Comparison of ENCODE assay signal across 26 cellular contexts in the genomic region with DNA sequence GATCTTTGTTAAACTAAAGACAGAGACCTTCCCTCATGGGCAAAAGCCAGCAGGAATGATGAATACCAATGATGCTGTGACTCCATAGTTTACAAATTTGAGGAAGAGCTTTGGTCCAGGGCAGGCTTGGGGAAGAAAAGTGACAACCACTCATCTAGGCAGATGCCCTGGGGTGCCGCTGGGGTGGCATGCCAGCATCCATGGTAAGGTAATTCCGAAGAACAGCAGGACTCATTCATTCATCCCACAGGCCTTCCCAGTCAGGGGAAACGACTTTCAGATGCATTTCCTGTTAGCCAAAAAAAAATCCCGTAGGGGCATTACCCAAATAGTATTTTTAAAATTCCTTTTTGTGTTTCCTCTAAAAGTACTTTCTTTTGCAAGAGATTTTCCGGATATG.
"Had no signal": no experiment of that assay in that cellular context is flagged by ENCODE, and none has a peak within 500 bp of the region (broad histone marks: within the 10 kb centered on the region; RNA-seq: fewer than 3 reads in every experiment).

No MANE protein-coding gene starts in this region.

- H3K27ac Mint-ChIP-seq: activated CD4-positive, alpha-beta memory T cell treated with anti-CD3 and anti-CD28 coated beads for 36 hours; activated CD4-positive, alpha-beta T cell treated with anti-CD3 and anti-CD28 coated beads, Interleukin-2, amount 10 ng/mL, durations not matched to agents 7 days and 5 days; activated naive CD4-positive, alpha-beta T cell treated with anti-CD3 and anti-CD28 coated beads for 36 hours; activated naive CD8-positive, alpha-beta T cell had no signal

- DNase-seq: activated CD4-positive, alpha-beta memory T cell treated with anti-CD3 and anti-CD28 coated beads for 36 hours; activated CD4-positive, alpha-beta T cell treated with anti-CD3 and anti-CD28 coated beads, Interleukin-2, amount 10 ng/mL, durations not matched to agents 7 days and 5 days; activated CD4-positive, CD25-positive, alpha-beta regulatory T cell; activated CD8-positive, alpha-beta memory T cell treated with anti-CD3 and anti-CD28 coated beads for 24 hours; activated effector memory CD4-positive, alpha-beta T cell treated with anti-CD3 and anti-CD28 coated beads, Interleukin-2, amount 50 U/mL, for 16 hours; activated naive CD4-positive, alpha-beta T cell treated with anti-CD3 and anti-CD28 coated beads for 36 hours; activated T-cell treated with anti-CD3 and anti-CD28 coated beads, Interleukin-2, amount 50 U/mL, for 4 hours; amygdala; brain microvascular endothelial cell; cerebellar nuclear complex; MG63; MV-4-11; NCI-H1092 treated with DMSO at 0.1 percent for 48 hours; NCI-H1417 treated with DMSO at 0.1 percent for 48 hours; NCI-H1694; NCI-H2029; NCI-H2107; NCI-H2171 treated with DMSO at 0.1 percent for 48 hours; NCI-H226; NCI-H510A treated with DMSO at 0.1 percent for 48 hours; PC-3; SK-N-SH had no signal

- H3K9me3 ChIP-seq: SK-N-SH had no signal

- H3K36me3 ChIP-seq: brain microvascular endothelial cell, cardiac muscle cell, MG63 had no signal

- H3K27ac ChIP-seq: cardiac muscle cell, VCaP had no signal

- H3K4me3 Mint-ChIP-seq: activated CD4-positive, alpha-beta memory T cell treated with anti-CD3 and anti-CD28 coated beads for 36 hours; activated CD4-positive, alpha-beta T cell treated with anti-CD3 and anti-CD28 coated beads, Interleukin-2, amount 10 ng/mL, durations not matched to agents 7 days and 5 days; activated naive CD4-positive, alpha-beta T cell treated with anti-CD3 and anti-CD28 coated beads for 36 hours; activated naive CD8-positive, alpha-beta T cell; activated T-cell treated with anti-CD3 and anti-CD28 coated beads, Interleukin-2, amount 50 U/mL, for 4 hours had no signal

- H3K9ac ChIP-seq: SK-N-SH had no signal

- H3K4me3 ChIP-seq: cardiac muscle cell, MG63 had no signal

- H3K36me3 Mint-ChIP-seq: activated CD4-positive, alpha-beta memory T cell treated with anti-CD3 and anti-CD28 coated beads for 36 hours; activated naive CD8-positive, alpha-beta T cell had no signal

- ATAC-seq: activated T-cell treated with anti-CD3 and anti-CD28 coated beads, Interleukin-2, amount 50 U/mL, for 4 hours; PC-3; Right ventricle myocardium inferior had no signal

- H3K27me3 ChIP-seq: brain microvascular endothelial cell, cardiac muscle cell, MG63 had no signal

- H3K9me3 Mint-ChIP-seq: activated CD4-positive, alpha-beta memory T cell treated with anti-CD3 and anti-CD28 coated beads for 36 hours; activated CD4-positive, alpha-beta T cell treated with anti-CD3 and anti-CD28 coated beads, Interleukin-2, amount 10 ng/mL, durations not matched to agents 7 days and 5 days; activated naive CD4-positive, alpha-beta T cell treated with anti-CD3 and anti-CD28 coated beads for 36 hours; activated T-cell treated with anti-CD3 and anti-CD28 coated beads, Interleukin-2, amount 50 U/mL, for 4 hours had no signal

- H3K4me1 Mint-ChIP-seq: activated CD4-positive, alpha-beta T cell treated with anti-CD3 and anti-CD28 coated beads, Interleukin-2, amount 10 ng/mL, durations not matched to agents 7 days and 5 days had no signal
